ENCODE assay signal across 8 cellular contexts in the genomic region with DNA sequence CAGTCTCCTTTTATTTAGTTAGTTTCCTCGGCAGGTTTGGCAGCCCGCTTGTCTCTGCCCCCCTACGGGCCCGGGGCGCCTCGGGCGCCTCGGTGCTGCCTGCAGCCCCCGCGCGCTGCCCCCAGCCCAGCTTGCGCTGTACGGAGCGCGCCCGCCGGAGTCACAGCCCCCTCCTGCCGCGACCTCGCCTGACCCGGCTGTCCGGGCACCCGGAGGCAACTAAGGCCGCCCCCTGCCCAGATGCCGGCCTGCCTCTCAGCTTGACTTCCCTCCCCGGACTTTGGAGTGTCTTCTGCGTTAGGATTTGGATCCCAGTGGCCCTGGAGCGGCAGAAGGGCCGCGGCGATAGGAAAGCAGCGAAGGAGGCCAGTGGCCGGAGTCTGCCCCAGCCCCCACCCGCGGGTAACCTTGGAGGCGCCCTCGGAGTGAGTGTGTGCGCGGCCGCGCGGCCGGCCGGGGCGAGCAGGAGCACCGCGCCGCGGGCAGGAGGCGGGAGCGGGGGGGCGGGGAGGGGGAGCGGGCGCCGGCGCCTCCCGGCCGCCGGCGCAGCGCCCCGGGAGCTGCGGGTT. TPM values are rescaled to one million over a fixed set of nuclear protein-coding genes. Genes with fewer than 3 reads are reported as not detected.
DNase-seq lines count a peak whose midpoint lies in the region; ATAC-seq and TF ChIP-seq lines count a peak whose summit lies in the region.

No MANE protein-coding gene starts in this region.

- in situ Hi-C loops in G401 (cut with HindIII; ENCODE audit: low sequenced_read_pairs), result no loop called here

- H3K27ac Mint-ChIP-seq in HFFc6 (peak overlapping the region; percentile 89), osteocyte (ENCODE audit: unreplicated experiment) (no peak overlapping the region)
- H3K27ac Mint-ChIP-seq in activated naive CD8-positive, alpha-beta T cell treated with anti-CD3 and anti-CD28 coated beads for 36 hours, result peak overlapping the region; percentile 42

- no peak for TF ChIP-seq CTCF in 22Rv1 (IDR thresholded peaks at IDR 0.05)
- no peak for TF ChIP-seq CTCF in HFFc6 (IDR thresholded peaks at IDR 0.05)
- no peak for TF ChIP-seq CTCF in osteocyte (IDR thresholded peaks at IDR 0.05)

- H3K4me1 Mint-ChIP-seq in HFFc6 (ENCODE audit: low read depth) (peaks cover 61% of the 10 kb centered on the region), osteocyte (ENCODE audit: unreplicated experiment) (peaks cover 26% of the 10 kb centered on the region)
- H3K4me1 Mint-ChIP-seq in activated naive CD8-positive, alpha-beta T cell treated with anti-CD3 and anti-CD28 coated beads for 36 hours, result peaks cover 21% of the 10 kb centered on the region

- H3K36me3 Mint-ChIP-seq in HFFc6 (ENCODE audit: low read depth), result peaks cover 15% of the 10 kb centered on the region
- H3K36me3 Mint-ChIP-seq in activated naive CD8-positive, alpha-beta T cell treated with anti-CD3 and anti-CD28 coated beads for 36 hours, result peaks cover 5% of the 10 kb centered on the region
- peaks cover 2% of the 10 kb centered on the region for H3K36me3 Mint-ChIP-seq in osteocyte (ENCODE audit: unreplicated experiment)

- H3K27me3 Mint-ChIP-seq in HFFc6 (ENCODE audit: insufficient read depth), result no peaks in the 10 kb centered on the region
- H3K27me3 Mint-ChIP-seq in activated naive CD8-positive, alpha-beta T cell treated with anti-CD3 and anti-CD28 coated beads for 36 hours, result peaks cover 58% of the 10 kb centered on the region
- H3K27me3 Mint-ChIP-seq in osteocyte (ENCODE audit: unreplicated experiment), result peaks cover 43% of the 10 kb centered on the region

- H3K9me3 Mint-ChIP-seq in HFFc6 (no peaks in the 10 kb centered on the region), osteocyte (ENCODE audit: unreplicated experiment) (no peaks in the 10 kb centered on the region)
- H3K9me3 Mint-ChIP-seq in activated naive CD8-positive, alpha-beta T cell treated with anti-CD3 and anti-CD28 coated beads for 36 hours, result no peaks in the 10 kb centered on the region

- peak; percentile 94 for ATAC-seq in Right ventricle myocardium inferior

- H3K27ac ChIP-seq in 22Rv1, result peak overlapping the region; percentile 52

- intact Hi-C loops in Right ventricle myocardium inferior (cut with DNase I), result loop anchor here (5.0 kb wide), 1 partner anchor 150 kb away; no protein-coding TSS in a partner anchor

- DNase-seq in G401 (ENCODE audit: low spot score), result peak; percentile 52
- DNase-seq in HFFc6, result peak; percentile 38
- peak; percentile 70 for DNase-seq in NCI-H2029 (lab: John Stamatoyannopoulos, UW)
- DNase-seq in activated naive CD8-positive, alpha-beta T cell treated with anti-CD3 and anti-CD28 coated beads for 36 hours, result no peak
- peak; percentile 84 for DNase-seq in Right ventricle myocardium inferior (ENCODE audit: missing footprints)
- no peak for DNase-seq in osteocyte (ENCODE audit: extremely low spot score, unreplicated experiment)
- DNase-seq in NAMALWA (ENCODE audit: low spot score), result no peak

- H3K4me3 Mint-ChIP-seq in HFFc6, result peak overlapping the region; percentile 89
- peak overlapping the region; percentile 79 for H3K4me3 Mint-ChIP-seq in activated naive CD8-positive, alpha-beta T cell treated with anti-CD3 and anti-CD28 coated beads for 36 hours
- H3K4me3 Mint-ChIP-seq in osteocyte (ENCODE audit: unreplicated experiment), result peak overlapping the region; percentile 79

RNA-seq across cellular contexts. Expression of a gene that starts 7.6 kb away (rescaled TPM):
- 98.3 and 104 TPM in 2 replicates for total RNA-seq in G401 (2014; rRNA removed; shearing (Covaris generic))
- 10 to 100 TPM; 13.1 to 26.7 (median 24.9) TPM for total RNA-seq in HFFc6 (2021; fragmentation: NEBNext Ultra II Directional; extraction: Animal tissue kit (Norgen Biotek cat#: 25700))
- total RNA-seq in activated naive CD8-positive, alpha-beta T cell treated with anti-CD3 and anti-CD28 coated beads for 36 hours, result 10 to 100 TPM; 13.0 to 13.6 TPM
- total RNA-seq in Right ventricle myocardium inferior (15.2 TPM), osteocyte (9.2 and 9.6 TPM in 2 replicates)

RNA-seq across cellular contexts. Expression of a gene that starts 17.6 kb away (rescaled TPM):
- 38.0 and 114 TPM in 2 replicates for total RNA-seq in G401 (2014; rRNA removed; shearing (Covaris generic))
- 10 to 100 TPM; 60.1 to 79.1 (median 67.8) TPM for total RNA-seq in HFFc6 (2021; fragmentation: NEBNext Ultra II Directional; extraction: Animal tissue kit (Norgen Biotek cat#: 25700))
- total RNA-seq in activated naive CD8-positive, alpha-beta T cell treated with anti-CD3 and anti-CD28 coated beads for 36 hours, result 10 to 100 TPM; 83.7 to 88.5 TPM
- total RNA-seq in Right ventricle myocardium inferior (80.4 TPM), osteocyte (50.9 and 52.0 TPM in 2 replicates)

Comparison
In these comparisons a context has a peak if more than half of its experiments do, and no peak if none do; other contexts are left out.
1. DNase-seq: peak in G401 (single experiment), HFFc6 (single experiment), NCI-H2029 (single experiment) and Right ventricle myocardium inferior (single experiment); none in activated naive CD8-positive, alpha-beta T cell treated with anti-CD3 and anti-CD28 coated beads for 36 hours (single experiment), osteocyte (single experiment) and NAMALWA (single experiment).
2. Peak in every context shown above with its lines, with median percentiles within 50 percentile points of each other: H3K4me3 Mint-ChIP-seq.